Comparison of ENCODE assay signal across 8 cellular contexts in the genomic region with DNA sequence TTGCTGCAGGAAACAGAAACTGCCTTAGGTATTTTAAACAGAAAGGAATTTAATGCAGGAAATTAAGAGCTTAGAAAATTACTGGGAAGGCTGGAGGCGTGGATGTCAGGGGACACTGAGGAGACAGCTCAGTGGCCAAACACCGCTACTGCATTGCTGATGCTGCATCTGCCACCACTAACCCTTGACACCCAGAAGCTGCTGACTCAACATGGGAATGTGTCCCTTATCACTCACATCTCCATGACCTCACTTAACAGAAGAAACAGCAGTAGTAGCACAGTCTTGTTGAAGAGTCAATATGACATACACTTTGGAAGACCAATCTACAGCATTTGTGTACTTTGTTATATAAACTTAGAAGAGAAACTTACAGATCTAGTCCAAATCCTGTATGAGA.
DNase-seq lines count a peak whose midpoint lies in the region; ATAC-seq and TF ChIP-seq lines count a peak whose summit lies in the region.

No MANE protein-coding gene starts in this region.

- no peaks in the 10 kb centered on the region for H3K79me2 ChIP-seq in smooth muscle cell (ENCODE audit: low read depth)

- no peak for DNase-seq in AG04449 (ENCODE audit: low read depth, low spot score)
- no peak for DNase-seq in astrocyte of the spinal cord (ENCODE audit: low read depth, low spot score)
- no peak for DNase-seq in smooth muscle cell (lab: John Stamatoyannopoulos, UW; ENCODE audit: unreplicated experiment)
- no peak for DNase-seq in NCI-H2081 (lab: John Stamatoyannopoulos, UW)
- no peak for DNase-seq in pons (ENCODE audit: low spot score)
- no peak for DNase-seq in GM10266 (ENCODE audit: extremely low spot score)

- ATAC-seq in GM18909 (IDR thresholded peaks at IDR 0.05; ENCODE audit: poor library complexity, unreplicated experiment) (peak; percentile 70), HG03442 (IDR thresholded peaks at IDR 0.05; ENCODE audit: unreplicated experiment) (peak; percentile 95)

- in situ Hi-C loops in astrocyte of the spinal cord (cut with HindIII; ENCODE audit: low sequenced_read_pairs): no loop called here

- H3K4me3 ChIP-seq in AG04449 (ENCODE audit: low read depth, low read length): no peak overlapping the region
- H3K4me3 ChIP-seq in astrocyte of the spinal cord (ENCODE audit: low read depth, low read length): no peak overlapping the region
- no peak overlapping the region for H3K4me3 ChIP-seq in smooth muscle cell

- no peaks in the 10 kb centered on the region for H3K36me3 ChIP-seq in smooth muscle cell (ENCODE audit: low read depth)

- H3K9me3 ChIP-seq in smooth muscle cell (replicated peaks; ENCODE audit: low read depth): no peaks in the 10 kb centered on the region

- CTCF ChIA-PET in AG04449 (lab: Yijun Ruan, JAX): interaction anchor here (0.8 to 2.1 kb wide), 9 partner anchors 9 to 797 kb away, joined by 3 to 6 read pairs (median 3); no protein-coding TSS in a partner anchor

- no peaks in the 10 kb centered on the region for H4K20me1 ChIP-seq in smooth muscle cell (ENCODE audit: low read depth)

- H3F3A ChIP-seq in smooth muscle cell (ENCODE audit: low read depth): no peaks in the 10 kb centered on the region

- 14% methylated on average over 2 of the region's 2 CpGs for WGBS in smooth muscle cell (ENCODE audit: low lambda C conversion rate)

- H3K27ac ChIP-seq in smooth muscle cell (ENCODE audit: low read depth): no peak overlapping the region

- TF ChIP-seq CTCF in AG04449 (IDR thresholded peaks at IDR 0.05; ENCODE audit: insufficient read depth, low read length, missing control alignments) (peak; percentile 51), astrocyte of the spinal cord (IDR thresholded peaks at IDR 0.05; ENCODE audit: low read depth, low read length) (peak; percentile 31), smooth muscle cell (IDR thresholded peaks at IDR 0.05; ENCODE audit: borderline replicate concordance, insufficient read depth, poor library complexity, severe bottlenecking) (peak; percentile 33), GM10266 (IDR thresholded peaks at IDR 0.05; ENCODE audit: control insufficient read depth, insufficient read depth, low read depth, missing control alignments) (no peak)

- H3K9ac ChIP-seq in smooth muscle cell (ENCODE audit: low read depth): no peak overlapping the region

- H2AFZ ChIP-seq in smooth muscle cell (ENCODE audit: low read depth): no peak overlapping the region

- POLR2A ChIA-PET in AG04449 (lab: Yijun Ruan, JAX): no interaction called here

- H3K4me1 ChIP-seq in smooth muscle cell (ENCODE audit: low read depth): peaks cover 6% of the 10 kb centered on the region

- H3K4me2 ChIP-seq in smooth muscle cell: no peak overlapping the region

- no peaks in the 10 kb centered on the region for H3K27me3 ChIP-seq in smooth muscle cell (ENCODE audit: low read depth)
